Comparison of ENCODE assay signal across 14 cellular contexts in genomic region chr20:14406495-14406894, GRCh38.
DNase-seq lines count a peak whose midpoint lies in the region; ATAC-seq, FAIRE-seq and TF ChIP-seq lines count a peak whose summit lies in the region.
"Had no signal": no experiment of that assay in that cellular context is flagged by ENCODE, and none has a peak within 500 bp of the region (broad histone marks: within the 10 kb centered on the region; RNA-seq: fewer than 3 reads in every experiment).

No MANE protein-coding gene starts in this region.

- BruUV-seq in endothelial cell of umbilical vein (replicated peaks; lab: Mats Ljungman, UMichigan): no TSS peak

- H3K4me1 ChIP-seq in A549 (peaks cover 25% of the 10 kb centered on the region), endothelial cell of umbilical vein (ENCODE audit: control insufficient read depth, extremely low read depth, insufficient read depth, low read length) (no peaks in the 10 kb centered on the region)

- peak; percentile 93 to 95 for TF ChIP-seq EP300 in A549 (IDR thresholded peaks at IDR 0.05)

- H3K4me2 ChIP-seq in A549 (peak overlapping the region; percentile 71), endothelial cell of umbilical vein (ENCODE audit: insufficient read depth, low read length) (no peak overlapping the region)
- H3K4me2 ChIP-seq: neural progenitor cell had no signal

- H2AFZ ChIP-seq in endothelial cell of umbilical vein (ENCODE audit: low read depth, low read length): no peak overlapping the region
- H2AFZ ChIP-seq: neural progenitor cell had no signal

- CTCF ChIA-PET in A549 (lab: Yijun Ruan, JAX) (interaction anchor here (1.0 to 3.7 kb wide), 2 partner anchors 58 to 69 kb away, joined by 3 to 16 read pairs; partner anchors contain the start of gene FLRT3), endothelial cell of umbilical vein (lab: Charles Lee) (no interaction called here)

- H3K9me3 ChIP-seq in A549 (no peaks in the 10 kb centered on the region), endothelial cell of umbilical vein (replicated peaks; ENCODE audit: control insufficient read depth, insufficient read depth, low read length) (no peaks in the 10 kb centered on the region)
- H3K9me3 ChIP-seq: transverse colon had no signal

- intact Hi-C loops in endothelial cell of umbilical vein (cut with micrococcal nuclease): no loop called here

- H3K9ac ChIP-seq in endothelial cell of umbilical vein (replicated peaks; ENCODE audit: extremely low read depth, insufficient read depth, low read length): no peak overlapping the region
- H3K9ac ChIP-seq: neural progenitor cell had no signal

- POLR2A ChIA-PET in A549 (lab: Yijun Ruan, JAX) (interaction anchor here (1.4 kb wide), 1 partner anchor 69 kb away, joined by 4 read pairs; the partner anchor contains the start of gene FLRT3), endothelial cell of umbilical vein (lab: Charles Lee) (no interaction called here)

- H4K20me1 ChIP-seq in endothelial cell of umbilical vein (replicated peaks; ENCODE audit: control insufficient read depth, extremely low read depth, insufficient read depth, low read length): no peaks in the 10 kb centered on the region

- H3K27ac ChIP-seq in A549 (peak overlapping the region; percentile 73 to 81), endothelial cell of umbilical vein (ENCODE audit: insufficient read depth, low read depth, low read length) (no peak overlapping the region)
- H3K27ac ChIP-seq: neural progenitor cell, transverse colon had no signal

- TF ChIP-seq CTCF in A549 (IDR thresholded peaks at IDR 0.05) (no peak), endothelial cell of umbilical vein (IDR thresholded peaks at IDR 0.05; ENCODE audit: extremely low read depth in 1 of 2, insufficient read depth in 1 of 2, low read depth in 1 of 2, low read length in 2 of 2) (no peak)

- no peak for TF ChIP-seq POLR2A in A549 (IDR thresholded peaks at IDR 0.05; ENCODE audit: low read length)
- no peak for TF ChIP-seq POLR2A in endothelial cell of umbilical vein (IDR thresholded peaks at IDR 0.05; ENCODE audit: low read depth, low read length)

- TF ChIP-seq RAD21 in A549 (conservative IDR thresholded peaks at IDR 0.05 in 1 of 2, IDR thresholded peaks at IDR 0.05 in 1 of 2): peak; percentile 60 to 82

- no peaks in the 10 kb centered on the region for H3K9me1 ChIP-seq in endothelial cell of umbilical vein (replicated peaks; ENCODE audit: control insufficient read depth, extremely low read depth, insufficient read depth, low read length)

- ATAC-seq in A549 (peak; percentile 98), GM21528 (IDR thresholded peaks at IDR 0.05; ENCODE audit: low FRiP score, unreplicated experiment) (peak; percentile 65), HG03280 (IDR thresholded peaks at IDR 0.05; ENCODE audit: unreplicated experiment) (no peak), GM21367 (IDR thresholded peaks at IDR 0.05; ENCODE audit: unreplicated experiment) (no peak)
- ATAC-seq: Right ventricle myocardium inferior had no signal

- DNase-seq in A549 (ENCODE audit: low read depth in 1 of 2, low spot score in 1 of 2): peak; percentile 81 to 96
- peak; percentile 59 for DNase-seq in HT1080 (ENCODE audit: low read depth)
- no peak for DNase-seq in endothelial cell of umbilical vein (ENCODE audit: low read depth, low spot score)
- no peak for DNase-seq in putamen (ENCODE audit: low spot score)
- no peak for DNase-seq in SHP77 treated with DMSO at 0.1 percent for 48 hours (lab: John Stamatoyannopoulos, UW)
- DNase-seq: activated CD8-positive, alpha-beta memory T cell treated with anti-CD3 and anti-CD28 coated beads for 24 hours; NCI-H1105; stimulated activated CD4-positive, alpha-beta T cell treated with anti-CD3 and anti-CD28 coated beads, Interleukin-4, amount 100 ng/mL, for 4 hours; transverse colon had no signal

- no peaks in the 10 kb centered on the region for H3K36me3 ChIP-seq in endothelial cell of umbilical vein (ENCODE audit: control insufficient read depth in 2 of 2, extremely low read depth in 1 of 2, insufficient read depth in 2 of 2, low read length in 2 of 2)
- H3K36me3 ChIP-seq: neural progenitor cell, transverse colon had no signal

- no peak overlapping the region; the same call in 2 of the 3 replicates for H3K4me3 ChIP-seq in A549
- no peak overlapping the region for H3K4me3 ChIP-seq in endothelial cell of umbilical vein (replicated peaks in 1 of 3; ENCODE audit: insufficient read depth in 1 of 3, low read depth in 1 of 3, low read length in 3 of 3)
- H3K4me3 ChIP-seq: neural progenitor cell, transverse colon had no signal

- no peaks in the 10 kb centered on the region for H3K79me2 ChIP-seq in endothelial cell of umbilical vein (ENCODE audit: control insufficient read depth, insufficient read depth, low read length)

- dilution Hi-C loops in endothelial cell of umbilical vein (cut with MboI; ENCODE audit: extremely low pct_ligation_motif_present, low sequenced_read_pairs): no loop called here

- peak; percentile 100 for FAIRE-seq in A549 (lab: Jason Lieb, UNC)
- FAIRE-seq in endothelial cell of umbilical vein (lab: Jason Lieb, UNC): no peak

- no peaks in the 10 kb centered on the region for H3K27me3 ChIP-seq in endothelial cell of umbilical vein (ENCODE audit: control insufficient read depth in 2 of 2, insufficient read depth in 2 of 2, low read length in 2 of 2)
- H3K27me3 ChIP-seq: neural progenitor cell, transverse colon had no signal

TF ChIP-seq in A549, 52 proteins besides CTCF, POLR2A, EP300 and RAD21 (continues in another document):
- no peak for TF ChIP-seq TP53 (CRISPR knock-in tag; IDR thresholded peaks at IDR 0.05)
- no peak for TF ChIP-seq KDM5A (IDR thresholded peaks at IDR 0.05)
- TF ChIP-seq NPAS2 (CRISPR knock-in tag; IDR thresholded peaks at IDR 0.05; ENCODE audit: borderline replicate concordance): no peak
- peak; percentile 74; the same call in 1 of the 2 replicates for TF ChIP-seq ATOH8 (CRISPR knock-in tag; IDR thresholded peaks at IDR 0.05; ENCODE audit: low read depth)
- no peak for TF ChIP-seq CBX2 (IDR thresholded peaks at IDR 0.05; ENCODE audit: borderline replicate concordance, low read depth)
- peak; percentile 100 for TF ChIP-seq GATA3 (IDR thresholded peaks at IDR 0.05; ENCODE audit: borderline replicate concordance)
- no peak for TF ChIP-seq EHMT2 (IDR thresholded peaks at IDR 0.05; ENCODE audit: low read depth)
- TF ChIP-seq SMC3 (IDR thresholded peaks at IDR 0.05): peak; percentile 74
- TF ChIP-seq ZFP36 (IDR thresholded peaks at IDR 0.05; ENCODE audit: borderline replicate concordance, partially characterized antibody): peak; percentile 64
- TF ChIP-seq HES2 (IDR thresholded peaks at IDR 0.05): 0 out of 2 replicates have a peak, but pooled peaks have one; percentile 24
- TF ChIP-seq HOXB5 (CRISPR knock-in tag; IDR thresholded peaks at IDR 0.05): peak; percentile 85
- TF ChIP-seq NR3C1 (IDR thresholded peaks at IDR 0.05): no peak

TF ChIP-seq in endothelial cell of umbilical vein, 7 proteins besides CTCF, POLR2A, EP300 and RAD21:
- TF ChIP-seq GATA2 (IDR thresholded peaks at IDR 0.05; ENCODE audit: insufficient read depth, insufficient read length, low read depth, low read length) (peak; percentile 53), JUN (IDR thresholded peaks at IDR 0.05; ENCODE audit: borderline replicate concordance, insufficient read depth, insufficient read length, low read depth) (no peak), FOS (IDR thresholded peaks at IDR 0.05; ENCODE audit: borderline replicate concordance, insufficient read depth, low read length) (peak; percentile 20)

Comparison
In these comparisons a context has a peak if more than half of its experiments do, and no peak if none do; other contexts are left out.
1. ATAC-seq: peak in A549 (2 of 2) and GM21528 (single experiment); none in HG03280 (single experiment) and GM21367 (single experiment).
2. DNase-seq: peak in A549 (2 of 2) and HT1080 (single experiment); none in endothelial cell of umbilical vein (single experiment), putamen (single experiment) and SHP77 treated with DMSO at 0.1 percent for 48 hours (single experiment).